Comparison of ENCODE assay signal across 2 cellular contexts in the genomic region with DNA sequence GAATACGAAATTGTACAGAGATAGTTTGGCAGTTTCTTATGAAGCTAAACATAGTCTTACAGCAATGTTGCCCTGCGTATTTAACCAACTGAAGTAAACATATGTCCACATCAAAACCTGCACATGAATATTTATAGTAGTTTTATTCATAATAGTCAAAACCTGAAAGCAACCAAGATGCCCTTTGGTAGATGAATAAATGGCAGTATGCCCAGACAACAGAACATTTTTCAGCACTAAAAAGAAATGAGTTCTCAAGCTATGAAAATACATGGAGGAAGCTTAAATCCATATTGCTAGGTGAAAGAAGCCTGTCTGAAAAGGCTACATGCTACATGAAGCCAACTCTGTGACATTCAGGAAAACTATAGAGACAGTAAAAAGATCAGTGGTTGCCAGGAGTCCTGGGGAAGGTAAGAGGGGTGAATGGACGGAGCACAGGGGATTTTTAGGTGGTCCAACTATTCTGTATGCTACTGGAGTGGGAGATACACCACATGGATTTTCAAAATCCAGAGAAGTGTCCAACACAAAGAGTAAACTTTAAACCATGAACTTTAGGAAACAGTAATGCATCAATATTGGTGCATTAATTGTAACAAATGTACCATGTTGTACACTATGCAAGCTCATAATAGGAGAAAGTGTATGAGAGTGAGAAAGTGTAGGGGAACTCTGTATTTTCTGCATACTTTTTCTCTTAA.
A peak's percentile ranks its signal among the peaks of the same experiment; 100 is the strongest.
TF ChIP-seq lines count a peak whose summit lies in the region.

No MANE protein-coding gene starts in this region.

TF ChIP-seq in IMR-90, 13 proteins besides CTCF, POLR2A, EP300 and RAD21:
- TF ChIP-seq, protein P1, sequence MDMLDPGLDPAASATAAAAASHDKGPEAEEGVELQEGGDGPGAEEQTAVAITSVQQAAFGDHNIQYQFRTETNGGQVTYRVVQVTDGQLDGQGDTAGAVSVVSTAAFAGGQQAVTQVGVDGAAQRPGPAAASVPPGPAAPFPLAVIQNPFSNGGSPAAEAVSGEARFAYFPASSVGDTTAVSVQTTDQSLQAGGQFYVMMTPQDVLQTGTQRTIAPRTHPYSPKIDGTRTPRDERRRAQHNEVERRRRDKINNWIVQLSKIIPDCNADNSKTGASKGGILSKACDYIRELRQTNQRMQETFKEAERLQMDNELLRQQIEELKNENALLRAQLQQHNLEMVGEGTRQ (IDR thresholded peaks at IDR 0.05; ENCODE audit: low read depth, low read length), result no peak
- TF ChIP-seq RCOR1 (IDR thresholded peaks at IDR 0.05; ENCODE audit: insufficient replicate concordance, low read length) (no peak), CHD1 (IDR thresholded peaks at IDR 0.05; ENCODE audit: low read depth, low read length) (no peak), FOS (IDR thresholded peaks at IDR 0.05; ENCODE audit: low read depth, low read length) (no peak), CEBPB (IDR thresholded peaks at IDR 0.05; ENCODE audit: low read depth, low read length) (no peak), RFX5 (IDR thresholded peaks at IDR 0.05; ENCODE audit: low read depth, low read length) (no peak), MAFK (IDR thresholded peaks at IDR 0.05; ENCODE audit: low read depth, low read length) (no peak), SMC3 (IDR thresholded peaks at IDR 0.05; ENCODE audit: low read depth, low read length) (no peak), MXI1 (IDR thresholded peaks at IDR 0.05; ENCODE audit: borderline replicate concordance, low read depth, low read length) (no peak), MAZ (IDR thresholded peaks at IDR 0.05; ENCODE audit: borderline replicate concordance, low read depth, low read length) (no peak), NFE2L2 (IDR thresholded peaks at IDR 0.05; ENCODE audit: low read depth, low read length) (no peak), BHLHE40 (IDR thresholded peaks at IDR 0.05; ENCODE audit: low read depth, low read length) (no peak)
- TF ChIP-seq, protein P2, sequence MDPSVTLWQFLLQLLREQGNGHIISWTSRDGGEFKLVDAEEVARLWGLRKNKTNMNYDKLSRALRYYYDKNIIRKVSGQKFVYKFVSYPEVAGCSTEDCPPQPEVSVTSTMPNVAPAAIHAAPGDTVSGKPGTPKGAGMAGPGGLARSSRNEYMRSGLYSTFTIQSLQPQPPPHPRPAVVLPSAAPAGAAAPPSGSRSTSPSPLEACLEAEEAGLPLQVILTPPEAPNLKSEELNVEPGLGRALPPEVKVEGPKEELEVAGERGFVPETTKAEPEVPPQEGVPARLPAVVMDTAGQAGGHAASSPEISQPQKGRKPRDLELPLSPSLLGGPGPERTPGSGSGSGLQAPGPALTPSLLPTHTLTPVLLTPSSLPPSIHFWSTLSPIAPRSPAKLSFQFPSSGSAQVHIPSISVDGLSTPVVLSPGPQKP (IDR thresholded peaks at IDR 0.05; ENCODE audit: borderline replicate concordance, low read depth, low read length), result no peak

TF ChIP-seq in K562, 482 proteins besides CTCF, POLR2A, EP300 and RAD21:
- TF ChIP-seq, protein P3, sequence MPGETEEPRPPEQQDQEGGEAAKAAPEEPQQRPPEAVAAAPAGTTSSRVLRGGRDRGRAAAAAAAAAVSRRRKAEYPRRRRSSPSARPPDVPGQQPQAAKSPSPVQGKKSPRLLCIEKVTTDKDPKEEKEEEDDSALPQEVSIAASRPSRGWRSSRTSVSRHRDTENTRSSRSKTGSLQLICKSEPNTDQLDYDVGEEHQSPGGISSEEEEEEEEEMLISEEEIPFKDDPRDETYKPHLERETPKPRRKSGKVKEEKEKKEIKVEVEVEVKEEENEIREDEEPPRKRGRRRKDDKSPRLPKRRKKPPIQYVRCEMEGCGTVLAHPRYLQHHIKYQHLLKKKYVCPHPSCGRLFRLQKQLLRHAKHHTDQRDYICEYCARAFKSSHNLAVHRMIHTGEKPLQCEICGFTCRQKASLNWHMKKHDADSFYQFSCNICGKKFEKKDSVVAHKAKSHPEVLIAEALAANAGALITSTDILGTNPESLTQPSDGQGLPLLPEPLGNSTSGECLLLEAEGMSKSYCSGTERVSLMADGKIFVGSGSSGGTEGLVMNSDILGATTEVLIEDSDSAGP (CRISPR knock-in tag; IDR thresholded peaks at IDR 0.05), result no peak
- TF ChIP-seq SREBF1 (IDR thresholded peaks at IDR 0.05; ENCODE audit: borderline replicate concordance, low read depth, low read length) (no peak), CHCHD3 (CRISPR knock-in tag; IDR thresholded peaks at IDR 0.05) (0 out of 2 replicates have a peak, but pooled peaks have one; percentile 31), SIX5 (IDR thresholded peaks at IDR 0.05; ENCODE audit: borderline replicate concordance in 1 of 2, insufficient read depth in 1 of 2, low read depth in 1 of 2, low read length in 2 of 2) (no peak)
